ENCODE assay signal across 22 cellular contexts in genomic region chr2:71926860-71927756, GRCh38.
DNase-seq lines count a peak whose midpoint lies in the region; ATAC-seq and TF ChIP-seq lines count a peak whose summit lies in the region.
"Had no signal": no experiment of that assay in that cellular context is flagged by ENCODE, and none has a peak within 500 bp of the region (broad histone marks: within the 10 kb centered on the region; RNA-seq: fewer than 3 reads in every experiment).

No MANE protein-coding gene starts in this region.

- in situ Hi-C loops in GM13977 (cut with MboI; ENCODE audit: low pct_unique_long_range_greater_than_20kb, low sequenced_read_pairs, unreplicated experiment): no loop called here

- DNase-seq in Daoy (ENCODE audit: low read depth) (peak; percentile 1), GM13977 (ENCODE audit: low spot score) (peak; percentile 4), ecto neural progenitor cell (ENCODE audit: low spot score) (peak; percentile 23), osteocyte (ENCODE audit: extremely low spot score, unreplicated experiment) (peak; percentile 79), glomerular visceral epithelial cell (ENCODE audit: extremely low spot score) (no peak), OCI-M2 (lab: John Stamatoyannopoulos, UW; ENCODE audit: unreplicated experiment) (no peak)
- DNase-seq: activated T-cell treated with anti-CD3 and anti-CD28 coated beads, Interleukin-2, amount 50 U/mL, for 24 hours; effector memory CD4-positive, alpha-beta T cell; hippocampal formation; left ventricle myocardium superior; NCI-H1105 treated with DMSO at 0.1 percent for 48 hours; NCI-H2029 treated with DMSO at 0.1 percent for 48 hours; NCI-H446; NCI-H82; right lobe of liver; stimulated activated CD4-positive, alpha-beta T cell treated with anti-CD3 and anti-CD28 coated beads, Interleukin-15, amount 100 ng/mL, for 24 hours; stimulated activated naive CD8-positive, alpha-beta T cell treated with anti-CD3 and anti-CD28 coated beads, Interleukin-15, amount 100 ng/mL, for 72 hours had no signal

- no peaks in the 10 kb centered on the region for H3K27me3 Mint-ChIP-seq in osteocyte (ENCODE audit: unreplicated experiment)
- H3K27me3 Mint-ChIP-seq: activated T-cell treated with anti-CD3 and anti-CD28 coated beads, Interleukin-2, amount 50 U/mL, for 24 hours; natural killer cell treated with Interleukin-12 subunit alpha and Interleukin-12 subunit beta and Interleukin-15 and Interleukin-18, amount 100 ng/mL, for 72 hours; stimulated activated naive CD8-positive, alpha-beta T cell treated with anti-CD3 and anti-CD28 coated beads, Interleukin-15, amount 100 ng/mL, for 72 hours had no signal

- TF ChIP-seq CTCF in GM13977 (IDR thresholded peaks at IDR 0.05; ENCODE audit: extremely low read depth, insufficient read depth, missing control alignments): no peak
- TF ChIP-seq CTCF in osteocyte (IDR thresholded peaks at IDR 0.05): no peak

- no peak overlapping the region for H3K27ac Mint-ChIP-seq in osteocyte (ENCODE audit: unreplicated experiment)
- H3K27ac Mint-ChIP-seq: activated T-cell treated with anti-CD3 and anti-CD28 coated beads, Interleukin-2, amount 50 U/mL, for 24 hours; natural killer cell treated with Interleukin-12 subunit alpha and Interleukin-12 subunit beta and Interleukin-15 and Interleukin-18, amount 100 ng/mL, for 72 hours; stimulated activated naive CD8-positive, alpha-beta T cell treated with anti-CD3 and anti-CD28 coated beads, Interleukin-15, amount 100 ng/mL, for 72 hours; T-helper 2 cell treated with Interferon-gamma antibody and Interleukin-4, amounts not matched to agents 5 μg/mL and 100 μg/mL, for 36 hours had no signal

- H3K36me3 Mint-ChIP-seq in osteocyte (ENCODE audit: unreplicated experiment): no peaks in the 10 kb centered on the region
- H3K36me3 Mint-ChIP-seq: brain; natural killer cell treated with Interleukin-12 subunit alpha and Interleukin-12 subunit beta and Interleukin-15 and Interleukin-18, amount 100 ng/mL, for 72 hours had no signal

- H3K9me3 Mint-ChIP-seq in osteocyte (ENCODE audit: unreplicated experiment): no peaks in the 10 kb centered on the region
- H3K9me3 Mint-ChIP-seq: activated T-cell treated with anti-CD3 and anti-CD28 coated beads, Interleukin-2, amount 50 U/mL, for 24 hours; brain; natural killer cell treated with Interleukin-12 subunit alpha and Interleukin-12 subunit beta and Interleukin-15 and Interleukin-18, amount 100 ng/mL, for 72 hours; stimulated activated naive CD8-positive, alpha-beta T cell treated with anti-CD3 and anti-CD28 coated beads, Interleukin-15, amount 100 ng/mL, for 72 hours; T-helper 2 cell treated with Interferon-gamma antibody and Interleukin-4, amounts not matched to agents 5 μg/mL and 100 μg/mL, for 36 hours had no signal

- H3K4me1 Mint-ChIP-seq in osteocyte (ENCODE audit: unreplicated experiment): peaks cover 24% of the 10 kb centered on the region
- H3K4me1 Mint-ChIP-seq: brain; stimulated activated naive CD8-positive, alpha-beta T cell treated with anti-CD3 and anti-CD28 coated beads, Interleukin-15, amount 100 ng/mL, for 72 hours had no signal

- ATAC-seq in HG02759 (IDR thresholded peaks at IDR 0.05; ENCODE audit: unreplicated experiment): no peak
- ATAC-seq: esophagus mucosa; left ventricle myocardium superior; natural killer cell treated with Interleukin-12 subunit alpha and Interleukin-12 subunit beta and Interleukin-15 and Interleukin-18, amount 100 ng/mL, for 72 hours; right lobe of liver had no signal

- H3K4me3 Mint-ChIP-seq in osteocyte (ENCODE audit: unreplicated experiment): no peak overlapping the region
- H3K4me3 Mint-ChIP-seq: activated T-cell treated with anti-CD3 and anti-CD28 coated beads, Interleukin-2, amount 50 U/mL, for 24 hours; brain; natural killer cell treated with Interleukin-12 subunit alpha and Interleukin-12 subunit beta and Interleukin-15 and Interleukin-18, amount 100 ng/mL, for 72 hours; stimulated activated naive CD8-positive, alpha-beta T cell treated with anti-CD3 and anti-CD28 coated beads, Interleukin-15, amount 100 ng/mL, for 72 hours; T-helper 2 cell treated with Interferon-gamma antibody and Interleukin-4, amounts not matched to agents 5 μg/mL and 100 μg/mL, for 36 hours had no signal

Comparison
In these comparisons a context has a peak if more than half of its experiments do, and no peak if none do; other contexts are left out.
1. DNase-seq: peak in Daoy (single experiment), GM13977 (single experiment), ecto neural progenitor cell (single experiment) and osteocyte (single experiment); none in glomerular visceral epithelial cell (single experiment) and OCI-M2 (single experiment).